22 cellular contexts compared by ENCODE assay signal in genomic region chr11:32420139-32420538, GRCh38. TPM values are rescaled to one million over a fixed set of nuclear protein-coding genes. Genes with fewer than 3 reads are reported as not detected.
"Had no signal": no experiment of that assay in that cellular context is flagged by ENCODE, and none has a peak within 500 bp of the region (broad histone marks: within the 10 kb centered on the region; RNA-seq: fewer than 3 reads in every experiment).

No MANE protein-coding gene starts in this region.

- H3K27ac Mint-ChIP-seq: activated naive CD4-positive, alpha-beta T cell treated with anti-CD3 and anti-CD28 coated beads for 36 hours; activated naive CD8-positive, alpha-beta T cell; brain had no signal

- H3K4me3 Mint-ChIP-seq: activated CD4-positive, alpha-beta memory T cell treated with anti-CD3 and anti-CD28 coated beads, Interleukin-2, amount 10 ng/mL, durations not matched to agents 7 days and 5 days; activated naive CD4-positive, alpha-beta T cell treated with anti-CD3 and anti-CD28 coated beads for 36 hours; activated naive CD8-positive, alpha-beta T cell; brain had no signal

- H3K9me3 Mint-ChIP-seq: activated CD4-positive, alpha-beta memory T cell treated with anti-CD3 and anti-CD28 coated beads, Interleukin-2, amount 10 ng/mL, durations not matched to agents 7 days and 5 days; activated naive CD4-positive, alpha-beta T cell treated with anti-CD3 and anti-CD28 coated beads for 36 hours; activated T-helper 17 cell treated with anti-CD3 and anti-CD28 coated beads, Interleukin-2, amount 50 U/mL, for 72 hours; T-cell had no signal

- H3K9me3 ChIP-seq: MG63 had no signal

- H3K4me1 Mint-ChIP-seq: brain had no signal

- H3K27me3 ChIP-seq: MG63 had no signal

- DNase-seq: activated CD4-positive, CD25-positive, alpha-beta regulatory T cell; activated gamma-delta T cell; activated T-cell treated with anti-CD3 and anti-CD28 coated beads for 4 hours; activated T-cell treated with anti-CD3 and anti-CD28 coated beads, Interleukin-2, amount 50 U/mL, for 48 hours; amygdala; MG63; NCI-H1105; NCI-H1436; NCI-H1694 treated with DMSO at 0.1 percent for 48 hours; NCI-H2029 treated with DMSO at 0.1 percent for 48 hours; NCI-H446; NCI-H524; PC-9; T1000 had no signal

- H3K4me3 ChIP-seq: MG63, PC-9 had no signal

- H3K36me3 ChIP-seq: MG63 had no signal

- H3K36me3 Mint-ChIP-seq: activated naive CD8-positive, alpha-beta T cell; brain; T-cell had no signal

- H3K27ac ChIP-seq: PC-9, VCaP had no signal

RNA-seq across cellular contexts. Expression of gene WT1, which starts 15.2 kb away (rescaled TPM):
- total RNA-seq: activated CD4-positive, alpha-beta memory T cell treated with anti-CD3 and anti-CD28 coated beads, Interleukin-2, amount 10 ng/mL, durations not matched to agents 7 days and 5 days; activated CD8-positive, alpha-beta memory T cell treated with anti-CD3 and anti-CD28 coated beads for 36 hours; activated naive CD4-positive, alpha-beta T cell treated with anti-CD3 and anti-CD28 coated beads for 36 hours; activated T-helper 17 cell treated with anti-CD3 and anti-CD28 coated beads, Interleukin-2, amount 50 U/mL, for 72 hours; PC-9; T-cell had no signal
